In the genomic region with DNA sequence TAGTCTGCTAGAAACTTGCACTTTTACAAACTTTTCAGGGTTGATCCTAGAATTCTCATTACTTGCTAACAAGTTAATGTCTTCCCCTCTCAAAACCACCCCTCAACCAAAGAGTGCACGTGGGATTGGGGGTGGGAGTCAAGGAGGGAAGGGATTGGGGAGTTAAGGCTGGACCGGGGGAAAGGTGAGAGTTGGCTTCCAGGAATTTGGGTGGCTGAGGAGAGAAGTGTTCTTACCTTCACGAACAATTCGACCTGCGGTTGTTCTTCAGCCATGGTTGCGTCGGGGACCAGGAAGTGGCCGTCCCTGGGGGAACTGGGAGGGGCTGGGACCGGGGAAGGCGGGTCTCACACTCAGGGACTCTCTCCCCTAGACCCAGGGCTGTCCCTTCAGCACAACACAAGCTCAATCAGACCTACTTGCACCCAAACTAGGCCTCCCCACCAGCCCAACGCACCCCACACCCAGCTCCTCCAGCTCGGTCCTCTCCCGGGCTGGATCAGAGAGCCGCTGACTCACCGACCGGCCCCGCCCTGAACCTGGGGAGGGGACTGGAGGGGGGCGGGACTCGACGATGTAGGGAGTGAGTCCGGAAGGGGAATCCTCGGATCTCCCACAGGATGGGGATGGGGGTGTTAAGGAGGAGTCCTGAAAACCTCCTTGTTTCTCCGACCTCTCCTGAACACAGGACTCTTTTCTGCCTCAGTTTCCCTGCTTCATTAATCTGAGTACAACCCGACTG, we compare ENCODE assay signal across 1 cellular context.
TF ChIP-seq lines count a peak whose summit lies in the region.

A gene (minus strand): TSS at position 505 of the 742 bp plus-strand sequence. CDS start 230 bp downstream, at position 275.

TF ChIP-seq in HEK293, 187 proteins besides CTCF, POLR2A, EP300 and RAD21 (continued from another document and continues in another):
- TF ChIP-seq, protein P1, sequence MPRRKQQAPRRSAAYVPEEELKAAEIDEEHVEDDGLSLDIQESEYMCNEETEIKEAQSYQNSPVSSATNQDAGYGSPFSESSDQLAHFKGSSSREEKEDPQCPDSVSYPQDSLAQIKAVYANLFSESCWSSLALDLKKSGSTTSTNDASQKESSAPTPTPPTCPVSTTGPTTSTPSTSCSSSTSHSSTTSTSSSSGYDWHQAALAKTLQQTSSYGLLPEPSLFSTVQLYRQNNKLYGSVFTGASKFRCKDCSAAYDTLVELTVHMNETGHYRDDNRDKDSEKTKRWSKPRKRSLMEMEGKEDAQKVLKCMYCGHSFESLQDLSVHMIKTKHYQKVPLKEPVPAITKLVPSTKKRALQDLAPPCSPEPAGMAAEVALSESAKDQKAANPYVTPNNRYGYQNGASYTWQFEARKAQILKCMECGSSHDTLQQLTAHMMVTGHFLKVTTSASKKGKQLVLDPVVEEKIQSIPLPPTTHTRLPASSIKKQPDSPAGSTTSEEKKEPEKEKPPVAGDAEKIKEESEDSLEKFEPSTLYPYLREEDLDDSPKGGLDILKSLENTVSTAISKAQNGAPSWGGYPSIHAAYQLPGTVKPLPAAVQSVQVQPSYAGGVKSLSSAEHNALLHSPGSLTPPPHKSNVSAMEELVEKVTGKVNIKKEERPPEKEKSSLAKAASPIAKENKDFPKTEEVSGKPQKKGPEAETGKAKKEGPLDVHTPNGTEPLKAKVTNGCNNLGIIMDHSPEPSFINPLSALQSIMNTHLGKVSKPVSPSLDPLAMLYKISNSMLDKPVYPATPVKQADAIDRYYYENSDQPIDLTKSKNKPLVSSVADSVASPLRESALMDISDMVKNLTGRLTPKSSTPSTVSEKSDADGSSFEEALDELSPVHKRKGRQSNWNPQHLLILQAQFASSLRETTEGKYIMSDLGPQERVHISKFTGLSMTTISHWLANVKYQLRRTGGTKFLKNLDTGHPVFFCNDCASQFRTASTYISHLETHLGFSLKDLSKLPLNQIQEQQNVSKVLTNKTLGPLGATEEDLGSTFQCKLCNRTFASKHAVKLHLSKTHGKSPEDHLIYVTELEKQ (tag by site-specific recombination; IDR thresholded peaks at IDR 0.05; ENCODE audit: borderline replicate concordance): no peak
- TF ChIP-seq, protein P2, sequence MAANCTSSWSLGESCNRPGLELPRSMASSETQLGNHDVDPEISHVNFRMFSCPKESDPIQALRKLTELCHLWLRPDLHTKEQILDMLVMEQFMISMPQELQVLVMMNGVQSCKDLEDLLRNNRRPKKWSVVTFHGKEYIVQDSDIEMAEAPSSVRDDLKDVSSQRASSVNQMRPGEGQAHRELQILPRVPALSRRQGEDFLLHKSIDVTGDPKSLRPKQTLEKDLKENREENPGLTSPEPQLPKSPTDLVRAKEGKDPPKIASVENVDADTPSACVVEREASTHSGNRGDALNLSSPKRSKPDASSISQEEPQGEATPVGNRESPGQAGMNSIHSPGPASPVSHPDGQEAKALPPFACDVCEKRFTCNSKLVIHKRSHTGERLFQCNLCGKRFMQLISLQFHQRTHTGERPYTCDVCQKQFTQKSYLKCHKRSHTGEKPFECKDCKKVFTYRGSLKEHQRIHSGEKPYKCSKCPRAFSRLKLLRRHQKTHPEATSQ (tag by site-specific recombination; IDR thresholded peaks at IDR 0.05): peak; percentile 76; the same call in 1 of the 2 replicates
- TF ChIP-seq ZNF544 (tag by site-specific recombination; IDR thresholded peaks at IDR 0.05) (no peak), ZNF37A (tag by site-specific recombination; IDR thresholded peaks at IDR 0.05) (no peak), ZNF777 (tag by site-specific recombination; IDR thresholded peaks at IDR 0.05; ENCODE audit: borderline replicate concordance) (no peak), ZFP3 (tag by site-specific recombination; IDR thresholded peaks at IDR 0.05; ENCODE audit: low read depth) (no peak), ZNF394 (tag by site-specific recombination; IDR thresholded peaks at IDR 0.05; ENCODE audit: borderline replicate concordance) (peak; percentile 61; the same call in 1 of the 2 replicates), ZNF571 (tag by site-specific recombination; IDR thresholded peaks at IDR 0.05) (no peak), ZBTB1 (tag by site-specific recombination; IDR thresholded peaks at IDR 0.05) (no peak), ZNF239 (tag by site-specific recombination; IDR thresholded peaks at IDR 0.05) (no peak), GLI4 (tag by site-specific recombination; IDR thresholded peaks at IDR 0.05) (no peak), SP3 (tag by site-specific recombination; IDR thresholded peaks at IDR 0.05) (peak; percentile 95), KLF16 (tag by site-specific recombination; IDR thresholded peaks at IDR 0.05) (peak; percentile 87), TRIM28 (IDR thresholded peaks at IDR 0.05; ENCODE audit: borderline replicate concordance, low read length) (no peak), OVOL3 (tag by site-specific recombination; IDR thresholded peaks at IDR 0.05) (no peak), HOXC10 (CRISPR knock-in tag; IDR thresholded peaks at IDR 0.05) (no peak), ZNF324 (tag by site-specific recombination; IDR thresholded peaks at IDR 0.05) (no peak), ZNF121 (tag by site-specific recombination; IDR thresholded peaks at IDR 0.05) (no peak), ZNF560 (tag by site-specific recombination; IDR thresholded peaks at IDR 0.05; ENCODE audit: borderline replicate concordance) (no peak), ZNF76 (tag by site-specific recombination; IDR thresholded peaks at IDR 0.05; ENCODE audit: borderline replicate concordance, low read depth) (no peak), ZFP37 (tag by site-specific recombination; IDR thresholded peaks at IDR 0.05) (0 out of 2 replicates have a peak, but pooled peaks have one; percentile 50), ZBTB8A (tag by site-specific recombination; IDR thresholded peaks at IDR 0.05) (peak; percentile 34; the same call in 1 of the 2 replicates), ZNF624 (tag by site-specific recombination; IDR thresholded peaks at IDR 0.05) (no peak), ZNF561 (tag by site-specific recombination; IDR thresholded peaks at IDR 0.05; ENCODE audit: borderline replicate concordance) (no peak), ZNF404 (tag by site-specific recombination; IDR thresholded peaks at IDR 0.05) (no peak), ZNF473 (tag by site-specific recombination; IDR thresholded peaks at IDR 0.05) (no peak), YY2 (tag by site-specific recombination; IDR thresholded peaks at IDR 0.05) (no peak)
- TF ChIP-seq, protein P3, sequence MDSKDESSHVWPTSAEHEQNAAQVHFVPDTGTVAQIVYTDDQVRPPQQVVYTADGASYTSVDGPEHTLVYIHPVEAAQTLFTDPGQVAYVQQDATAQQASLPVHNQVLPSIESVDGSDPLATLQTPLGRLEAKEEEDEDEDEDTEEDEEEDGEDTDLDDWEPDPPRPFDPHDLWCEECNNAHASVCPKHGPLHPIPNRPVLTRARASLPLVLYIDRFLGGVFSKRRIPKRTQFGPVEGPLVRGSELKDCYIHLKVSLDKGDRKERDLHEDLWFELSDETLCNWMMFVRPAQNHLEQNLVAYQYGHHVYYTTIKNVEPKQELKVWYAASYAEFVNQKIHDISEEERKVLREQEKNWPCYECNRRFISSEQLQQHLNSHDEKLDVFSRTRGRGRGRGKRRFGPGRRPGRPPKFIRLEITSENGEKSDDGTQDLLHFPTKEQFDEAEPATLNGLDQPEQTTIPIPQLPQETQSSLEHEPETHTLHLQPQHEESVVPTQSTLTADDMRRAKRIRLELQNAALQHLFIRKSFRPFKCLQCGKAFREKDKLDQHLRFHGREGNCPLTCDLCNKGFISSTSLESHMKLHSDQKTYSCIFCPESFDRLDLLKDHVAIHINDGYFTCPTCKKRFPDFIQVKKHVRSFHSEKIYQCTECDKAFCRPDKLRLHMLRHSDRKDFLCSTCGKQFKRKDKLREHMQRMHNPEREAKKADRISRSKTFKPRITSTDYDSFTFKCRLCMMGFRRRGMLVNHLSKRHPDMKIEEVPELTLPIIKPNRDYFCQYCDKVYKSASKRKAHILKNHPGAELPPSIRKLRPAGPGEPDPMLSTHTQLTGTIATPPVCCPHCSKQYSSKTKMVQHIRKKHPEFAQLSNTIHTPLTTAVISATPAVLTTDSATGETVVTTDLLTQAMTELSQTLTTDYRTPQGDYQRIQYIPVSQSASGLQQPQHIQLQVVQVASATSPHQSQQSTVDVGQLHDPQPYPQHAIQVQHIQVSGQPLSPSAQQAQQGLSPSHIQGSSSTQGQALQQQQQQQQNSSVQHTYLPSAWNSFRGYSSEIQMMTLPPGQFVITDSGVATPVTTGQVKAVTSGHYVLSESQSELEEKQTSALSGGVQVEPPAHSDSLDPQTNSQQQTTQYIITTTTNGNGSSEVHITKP (tag by site-specific recombination; IDR thresholded peaks at IDR 0.05): peak; percentile 93
- TF ChIP-seq, protein P4, sequence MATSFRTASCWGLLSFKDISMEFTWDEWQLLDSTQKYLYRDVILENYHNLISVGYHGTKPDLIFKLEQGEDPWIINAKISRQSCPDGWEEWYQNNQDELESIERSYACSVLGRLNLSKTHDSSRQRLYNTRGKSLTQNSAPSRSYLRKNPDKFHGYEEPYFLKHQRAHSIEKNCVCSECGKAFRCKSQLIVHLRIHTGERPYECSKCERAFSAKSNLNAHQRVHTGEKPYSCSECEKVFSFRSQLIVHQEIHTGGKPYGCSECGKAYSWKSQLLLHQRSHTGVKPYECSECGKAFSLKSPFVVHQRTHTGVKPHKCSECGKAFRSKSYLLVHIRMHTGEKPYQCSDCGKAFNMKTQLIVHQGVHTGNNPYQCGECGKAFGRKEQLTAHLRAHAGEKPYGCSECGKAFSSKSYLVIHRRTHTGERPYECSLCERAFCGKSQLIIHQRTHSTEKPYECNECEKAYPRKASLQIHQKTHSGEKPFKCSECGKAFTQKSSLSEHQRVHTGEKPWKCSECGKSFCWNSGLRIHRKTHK (tag by site-specific recombination; IDR thresholded peaks at IDR 0.05): no peak
- TF ChIP-seq, protein P5, sequence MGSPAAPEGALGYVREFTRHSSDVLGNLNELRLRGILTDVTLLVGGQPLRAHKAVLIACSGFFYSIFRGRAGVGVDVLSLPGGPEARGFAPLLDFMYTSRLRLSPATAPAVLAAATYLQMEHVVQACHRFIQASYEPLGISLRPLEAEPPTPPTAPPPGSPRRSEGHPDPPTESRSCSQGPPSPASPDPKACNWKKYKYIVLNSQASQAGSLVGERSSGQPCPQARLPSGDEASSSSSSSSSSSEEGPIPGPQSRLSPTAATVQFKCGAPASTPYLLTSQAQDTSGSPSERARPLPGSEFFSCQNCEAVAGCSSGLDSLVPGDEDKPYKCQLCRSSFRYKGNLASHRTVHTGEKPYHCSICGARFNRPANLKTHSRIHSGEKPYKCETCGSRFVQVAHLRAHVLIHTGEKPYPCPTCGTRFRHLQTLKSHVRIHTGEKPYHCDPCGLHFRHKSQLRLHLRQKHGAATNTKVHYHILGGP (tag by site-specific recombination; IDR thresholded peaks at IDR 0.05): no peak
- TF ChIP-seq, protein P6, sequence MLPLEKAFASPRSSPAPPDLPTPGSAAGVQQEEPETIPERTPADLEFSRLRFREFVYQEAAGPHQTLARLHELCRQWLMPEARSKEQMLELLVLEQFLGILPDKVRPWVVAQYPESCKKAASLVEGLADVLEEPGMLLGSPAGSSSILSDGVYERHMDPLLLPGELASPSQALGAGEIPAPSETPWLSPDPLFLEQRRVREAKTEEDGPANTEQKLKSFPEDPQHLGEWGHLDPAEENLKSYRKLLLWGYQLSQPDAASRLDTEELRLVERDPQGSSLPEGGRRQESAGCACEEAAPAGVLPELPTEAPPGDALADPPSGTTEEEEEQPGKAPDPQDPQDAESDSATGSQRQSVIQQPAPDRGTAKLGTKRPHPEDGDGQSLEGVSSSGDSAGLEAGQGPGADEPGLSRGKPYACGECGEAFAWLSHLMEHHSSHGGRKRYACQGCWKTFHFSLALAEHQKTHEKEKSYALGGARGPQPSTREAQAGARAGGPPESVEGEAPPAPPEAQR (tag by site-specific recombination; IDR thresholded peaks at IDR 0.05): no peak; the same call in 1 of the 2 replicates
- TF ChIP-seq, protein P7, sequence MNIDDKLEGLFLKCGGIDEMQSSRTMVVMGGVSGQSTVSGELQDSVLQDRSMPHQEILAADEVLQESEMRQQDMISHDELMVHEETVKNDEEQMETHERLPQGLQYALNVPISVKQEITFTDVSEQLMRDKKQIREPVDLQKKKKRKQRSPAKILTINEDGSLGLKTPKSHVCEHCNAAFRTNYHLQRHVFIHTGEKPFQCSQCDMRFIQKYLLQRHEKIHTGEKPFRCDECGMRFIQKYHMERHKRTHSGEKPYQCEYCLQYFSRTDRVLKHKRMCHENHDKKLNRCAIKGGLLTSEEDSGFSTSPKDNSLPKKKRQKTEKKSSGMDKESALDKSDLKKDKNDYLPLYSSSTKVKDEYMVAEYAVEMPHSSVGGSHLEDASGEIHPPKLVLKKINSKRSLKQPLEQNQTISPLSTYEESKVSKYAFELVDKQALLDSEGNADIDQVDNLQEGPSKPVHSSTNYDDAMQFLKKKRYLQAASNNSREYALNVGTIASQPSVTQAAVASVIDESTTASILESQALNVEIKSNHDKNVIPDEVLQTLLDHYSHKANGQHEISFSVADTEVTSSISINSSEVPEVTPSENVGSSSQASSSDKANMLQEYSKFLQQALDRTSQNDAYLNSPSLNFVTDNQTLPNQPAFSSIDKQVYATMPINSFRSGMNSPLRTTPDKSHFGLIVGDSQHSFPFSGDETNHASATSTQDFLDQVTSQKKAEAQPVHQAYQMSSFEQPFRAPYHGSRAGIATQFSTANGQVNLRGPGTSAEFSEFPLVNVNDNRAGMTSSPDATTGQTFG (tag by site-specific recombination; IDR thresholded peaks at IDR 0.05; ENCODE audit: borderline replicate concordance): no peak
- TF ChIP-seq, protein P8, sequence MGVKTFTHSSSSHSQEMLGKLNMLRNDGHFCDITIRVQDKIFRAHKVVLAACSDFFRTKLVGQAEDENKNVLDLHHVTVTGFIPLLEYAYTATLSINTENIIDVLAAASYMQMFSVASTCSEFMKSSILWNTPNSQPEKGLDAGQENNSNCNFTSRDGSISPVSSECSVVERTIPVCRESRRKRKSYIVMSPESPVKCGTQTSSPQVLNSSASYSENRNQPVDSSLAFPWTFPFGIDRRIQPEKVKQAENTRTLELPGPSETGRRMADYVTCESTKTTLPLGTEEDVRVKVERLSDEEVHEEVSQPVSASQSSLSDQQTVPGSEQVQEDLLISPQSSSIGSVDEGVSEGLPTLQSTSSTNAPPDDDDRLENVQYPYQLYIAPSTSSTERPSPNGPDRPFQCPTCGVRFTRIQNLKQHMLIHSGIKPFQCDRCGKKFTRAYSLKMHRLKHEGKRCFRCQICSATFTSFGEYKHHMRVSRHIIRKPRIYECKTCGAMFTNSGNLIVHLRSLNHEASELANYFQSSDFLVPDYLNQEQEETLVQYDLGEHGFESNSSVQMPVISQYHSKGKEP (tag by site-specific recombination; IDR thresholded peaks at IDR 0.05): no peak
